Comparison of ENCODE assay signal across 3 cellular contexts in the genomic region with DNA sequence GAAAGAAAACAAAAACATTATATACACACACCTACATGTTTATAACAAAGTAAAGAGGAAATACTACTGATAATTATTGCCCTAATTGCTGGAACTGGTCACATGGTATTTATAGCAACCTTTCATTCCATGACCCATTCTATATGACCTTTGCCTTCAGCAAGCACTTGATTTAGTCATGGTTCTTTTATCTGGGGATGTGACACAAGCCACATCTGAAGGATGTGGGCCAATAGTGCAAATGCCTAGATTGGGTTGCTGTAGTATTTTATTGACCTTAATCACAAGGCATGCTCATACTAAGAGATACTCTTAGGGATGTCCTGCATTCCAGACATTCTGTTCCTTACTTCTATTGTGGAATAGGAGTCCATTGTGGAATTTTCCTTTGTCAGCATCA.
"Had no signal": no experiment of that assay in that cellular context is flagged by ENCODE, and none has a peak within 500 bp of the region (broad histone marks: within the 10 kb centered on the region; RNA-seq: fewer than 3 reads in every experiment).

No MANE protein-coding gene starts in this region.

- DNase-seq: H7, HFFc6, KBM-7 had no signal
